15 cellular contexts compared by ENCODE assay signal in the genomic region with DNA sequence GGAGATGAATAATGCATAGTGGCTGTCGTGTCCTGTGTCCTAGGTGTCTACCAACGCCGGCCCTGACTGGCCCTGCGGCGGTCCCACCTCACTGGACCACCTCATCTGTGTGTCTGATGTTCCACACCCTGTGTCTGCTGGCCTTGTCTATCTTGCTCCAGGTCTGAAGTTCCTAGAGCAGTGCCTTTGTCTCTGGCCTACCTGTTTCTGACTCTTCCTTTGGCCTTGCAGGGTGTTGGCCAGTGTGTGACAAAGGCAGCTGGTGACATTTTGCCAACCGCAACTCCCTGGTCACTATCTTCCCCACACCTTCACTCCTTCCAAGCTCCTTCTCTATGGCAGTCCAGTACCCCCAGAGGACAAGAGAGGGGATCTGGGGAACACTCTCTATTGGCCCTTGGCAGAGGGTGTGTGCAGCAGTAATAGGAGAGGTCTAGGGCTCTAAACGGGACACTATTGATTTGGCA. TPM values are rescaled to one million over a fixed set of nuclear protein-coding genes. Genes with fewer than 3 reads are reported as not detected.
DNase-seq lines count a peak whose midpoint lies in the region; ATAC-seq and TF ChIP-seq lines count a peak whose summit lies in the region.
"Had no signal": no experiment of that assay in that cellular context is flagged by ENCODE, and none has a peak within 500 bp of the region (broad histone marks: within the 10 kb centered on the region; RNA-seq: fewer than 3 reads in every experiment).

No MANE protein-coding gene starts in this region.

- H3K36me3 Mint-ChIP-seq in activated CD4-positive, alpha-beta memory T cell treated with anti-CD3 and anti-CD28 coated beads, Interleukin-2, amount 10 ng/mL, durations not matched to agents 7 days and 5 days (ENCODE audit: low read depth) = no peaks in the 10 kb centered on the region
- H3K36me3 Mint-ChIP-seq: activated naive CD4-positive, alpha-beta T cell treated with anti-CD3 and anti-CD28 coated beads, Interleukin-2, amount 50 U/mL, for 72 hours had no signal

- H3K36me3 ChIP-seq in left ventricle myocardium inferior (no peaks in the 10 kb centered on the region), right atrium auricular region (no peaks in the 10 kb centered on the region), iPS-20b (ENCODE audit: insufficient read depth, low read depth, low read length) (no peaks in the 10 kb centered on the region)
- H3K36me3 ChIP-seq: gastroesophageal sphincter had no signal

- H3K4me3 ChIP-seq in left ventricle myocardium inferior (no peak overlapping the region), right atrium auricular region (no peak overlapping the region), iPS-20b (ENCODE audit: low read length) (peak overlapping the region; percentile 81; the same call in 1 of the 2 replicates)
- H3K4me3 ChIP-seq: gastroesophageal sphincter, mucosa of descending colon had no signal

- peaks cover 66% of the 10 kb centered on the region for H3K4me1 ChIP-seq in left ventricle myocardium inferior
- H3K4me1 ChIP-seq in right atrium auricular region = peaks cover 0 to 46% of the 10 kb centered on the region in 2 donors
- H3K4me1 ChIP-seq in iPS-20b (ENCODE audit: insufficient read depth, low read length) = peaks cover 37% of the 10 kb centered on the region

- ATAC-seq in stimulated activated naive CD8-positive, alpha-beta T cell treated with anti-CD3 and anti-CD28 coated beads, Interleukin-15, amount 100 ng/mL, for 72 hours = no peak
- no peak for ATAC-seq in HG03571 (IDR thresholded peaks at IDR 0.05; ENCODE audit: unreplicated experiment)
- no peak for ATAC-seq in HG02571 (IDR thresholded peaks at IDR 0.05; ENCODE audit: unreplicated experiment)
- ATAC-seq: activated naive CD4-positive, alpha-beta T cell treated with anti-CD3 and anti-CD28 coated beads, Interleukin-2, amount 50 U/mL, for 72 hours; gastroesophageal sphincter; mucosa of descending colon had no signal

- peaks cover 8% of the 10 kb centered on the region for H3K27me3 Mint-ChIP-seq in activated CD4-positive, alpha-beta memory T cell treated with anti-CD3 and anti-CD28 coated beads, Interleukin-2, amount 10 ng/mL, durations not matched to agents 7 days and 5 days
- no peaks in the 10 kb centered on the region for H3K27me3 Mint-ChIP-seq in stimulated activated naive CD8-positive, alpha-beta T cell treated with anti-CD3 and anti-CD28 coated beads, Interleukin-15, amount 100 ng/mL, for 72 hours

- POLR2A ChIA-PET in activated CD4-positive, alpha-beta memory T cell treated with anti-CD3 and anti-CD28 coated beads, Interleukin-2, amount 10 ng/mL, durations not matched to agents 7 days and 5 days (lab: Charles Lee) = interaction anchor here (3.1 to 14.4 kb wide), 3 partner anchors 49 to 81 kb away, joined by 25 to 132 read pairs (median 25); no protein-coding TSS in a partner anchor

- TF ChIP-seq CTCF in left ventricle myocardium inferior (IDR thresholded peaks at IDR 0.05; ENCODE audit: borderline replicate concordance) (no peak), right atrium auricular region (IDR thresholded peaks at IDR 0.05) (no peak)

- CTCF ChIA-PET in activated CD4-positive, alpha-beta memory T cell treated with anti-CD3 and anti-CD28 coated beads, Interleukin-2, amount 10 ng/mL, durations not matched to agents 7 days and 5 days (lab: Charles Lee) = interaction anchor here (0.8 to 18.2 kb wide), 15 partner anchors 13 to 309 kb away, joined by 3 to 448 read pairs (median 7); a partner anchor contains a TSS

- H3K27ac ChIP-seq in left ventricle myocardium inferior (replicated peaks) = peak overlapping the region; percentile 98
- H3K27ac ChIP-seq in right atrium auricular region = peak overlapping the region in 1 of 2 donors; percentile 15
- no peak overlapping the region for H3K27ac ChIP-seq in iPS-20b (ENCODE audit: low read length)

- H3K4me1 Mint-ChIP-seq in activated CD4-positive, alpha-beta memory T cell treated with anti-CD3 and anti-CD28 coated beads, Interleukin-2, amount 10 ng/mL, durations not matched to agents 7 days and 5 days = peaks cover 34% of the 10 kb centered on the region
- peaks cover 23% of the 10 kb centered on the region for H3K4me1 Mint-ChIP-seq in stimulated activated naive CD8-positive, alpha-beta T cell treated with anti-CD3 and anti-CD28 coated beads, Interleukin-15, amount 100 ng/mL, for 72 hours

- H3K27ac Mint-ChIP-seq in activated CD4-positive, alpha-beta memory T cell treated with anti-CD3 and anti-CD28 coated beads, Interleukin-2, amount 10 ng/mL, durations not matched to agents 7 days and 5 days = no peak overlapping the region
- no peak overlapping the region for H3K27ac Mint-ChIP-seq in stimulated activated naive CD8-positive, alpha-beta T cell treated with anti-CD3 and anti-CD28 coated beads, Interleukin-15, amount 100 ng/mL, for 72 hours

- no peak overlapping the region for H3K9ac ChIP-seq in iPS-20b (ENCODE audit: low read depth, low read length)

- H3K4me3 Mint-ChIP-seq in activated CD4-positive, alpha-beta memory T cell treated with anti-CD3 and anti-CD28 coated beads, Interleukin-2, amount 10 ng/mL, durations not matched to agents 7 days and 5 days = peak overlapping the region; percentile 97
- peak overlapping the region; percentile 50 to 98 for H3K4me3 Mint-ChIP-seq in stimulated activated naive CD8-positive, alpha-beta T cell treated with anti-CD3 and anti-CD28 coated beads, Interleukin-15, amount 100 ng/mL, for 72 hours

- no peaks in the 10 kb centered on the region for H3K9me3 ChIP-seq in left ventricle myocardium inferior (replicated peaks)
- H3K9me3 ChIP-seq in right atrium auricular region = no peaks in the 10 kb centered on the region
- H3K9me3 ChIP-seq in iPS-20b (ENCODE audit: insufficient read depth, low read depth, low read length) = no peaks in the 10 kb centered on the region
- H3K9me3 ChIP-seq: gastroesophageal sphincter, mucosa of descending colon had no signal

- no peaks in the 10 kb centered on the region for H3K9me3 Mint-ChIP-seq in activated CD4-positive, alpha-beta memory T cell treated with anti-CD3 and anti-CD28 coated beads, Interleukin-2, amount 10 ng/mL, durations not matched to agents 7 days and 5 days
- no peaks in the 10 kb centered on the region for H3K9me3 Mint-ChIP-seq in stimulated activated naive CD8-positive, alpha-beta T cell treated with anti-CD3 and anti-CD28 coated beads, Interleukin-15, amount 100 ng/mL, for 72 hours
- H3K9me3 Mint-ChIP-seq: activated naive CD4-positive, alpha-beta T cell treated with anti-CD3 and anti-CD28 coated beads, Interleukin-2, amount 50 U/mL, for 72 hours had no signal

- no peaks in the 10 kb centered on the region for H3K27me3 ChIP-seq in left ventricle myocardium inferior (ENCODE audit: low read depth)
- H3K27me3 ChIP-seq in right atrium auricular region = no peaks in the 10 kb centered on the region
- H3K27me3 ChIP-seq in iPS-20b (ENCODE audit: insufficient read depth, low read length) = peaks cover 8% of the 10 kb centered on the region
- H3K27me3 ChIP-seq: gastroesophageal sphincter had no signal

- intact Hi-C loops in left ventricle myocardium inferior (cut with micrococcal nuclease) = loop anchor here (5.0 kb wide), 1 partner anchor 303 kb away; no protein-coding TSS in a partner anchor

- DNase-seq in left ventricle myocardium inferior (no peak), right atrium auricular region (ENCODE audit: low spot score) (no peak), DMS79 treated with DMSO at 0.1 percent for 48 hours (lab: John Stamatoyannopoulos, UW) (no peak)
- no peak for DNase-seq in activated CD4-positive, alpha-beta memory T cell treated with anti-CD3 and anti-CD28 coated beads, Interleukin-2, amount 10 ng/mL, durations not matched to agents 7 days and 5 days
- no peak for DNase-seq in stimulated activated naive CD8-positive, alpha-beta T cell treated with anti-CD3 and anti-CD28 coated beads, Interleukin-15, amount 100 ng/mL, for 72 hours
- DNase-seq: central memory CD4-positive, alpha-beta T cell; mucosa of descending colon; NCI-H748 treated with DMSO at 0.1 percent for 48 hours had no signal

RNA-seq across cellular contexts. Expression of a gene that starts 1.4 kb away (rescaled TPM):
- total RNA-seq in left ventricle myocardium inferior (40.1 TPM), right atrium auricular region (10 to 100 TPM; 23.5 to 35.0 TPM)
- total RNA-seq in activated CD4-positive, alpha-beta memory T cell treated with anti-CD3 and anti-CD28 coated beads, Interleukin-2, amount 10 ng/mL, durations not matched to agents 7 days and 5 days = 10 to 100 TPM; 16.9 to 18.9 TPM

RNA-seq across cellular contexts. Expression of a gene that starts 29.7 kb away (rescaled TPM):
- total RNA-seq in left ventricle myocardium inferior (3.5 TPM), right atrium auricular region (10 to 100 TPM in 1 of 2 donors, 1 to 10 TPM in 1; 5.7 to 19.8 TPM)
- total RNA-seq in activated CD4-positive, alpha-beta memory T cell treated with anti-CD3 and anti-CD28 coated beads, Interleukin-2, amount 10 ng/mL, durations not matched to agents 7 days and 5 days = not detected
- total RNA-seq: Daoy, HT1080 had no signal
